Comparison of ENCODE assay signal across 9 cellular contexts in the genomic region with DNA sequence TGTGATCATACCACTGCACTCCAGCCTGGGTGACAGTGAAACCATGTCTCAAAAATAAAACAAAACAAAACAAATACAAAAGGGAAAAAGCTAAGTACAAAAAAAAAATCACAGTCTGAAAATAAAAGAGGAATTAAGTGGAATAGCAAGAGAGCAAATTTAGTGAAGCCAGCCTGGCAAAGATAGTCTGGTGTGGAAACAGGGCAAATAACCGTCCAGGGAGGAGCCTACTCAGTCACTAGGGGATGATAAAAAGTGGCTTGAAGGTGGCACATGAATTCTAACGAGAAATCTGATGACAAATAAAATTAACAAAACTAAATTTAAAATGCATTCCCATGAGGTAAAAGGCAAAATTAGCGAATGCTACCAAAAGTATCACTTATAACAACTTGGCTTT. TPM values are rescaled to one million over a fixed set of nuclear protein-coding genes. Genes with fewer than 3 reads are reported as not detected.
"Had no signal": no experiment of that assay in that cellular context is flagged by ENCODE, and none has a peak within 500 bp of the region (broad histone marks: within the 10 kb centered on the region; RNA-seq: fewer than 3 reads in every experiment).

No MANE protein-coding gene starts in this region.

- H3K36me3 Mint-ChIP-seq: activated naive CD4-positive, alpha-beta T cell treated with anti-CD3 and anti-CD28 coated beads, Interleukin-2, amount 50 U/mL, for 24 hours had no signal

- H3K9me3 ChIP-seq: right atrium auricular region, suprapubic skin had no signal

- H3K4me3 Mint-ChIP-seq: activated naive CD4-positive, alpha-beta T cell treated with anti-CD3 and anti-CD28 coated beads, Interleukin-2, amount 50 U/mL, for 24 hours; T-helper 1 cell treated with Interleukin-12 subunit alpha and Interleukin-12 subunit beta and Interleukin-4 antibody, amounts not matched to agents 30 μg/mL and 1 μg/mL, for 36 hours had no signal

- H3K27ac ChIP-seq: right atrium auricular region, suprapubic skin had no signal

- DNase-seq: activated CD4-positive, alpha-beta T cell treated with anti-CD3 and anti-CD28 coated beads for 4 hours; amygdala; midbrain; stimulated activated naive CD4-positive, alpha-beta T cell had no signal

- H3K9me3 Mint-ChIP-seq: activated T-helper 2 cell treated with anti-CD3 and anti-CD28 coated beads, Interferon-gamma antibody, Interleukin-2, Interleukin-4, amounts not matched to agents 10 μg/mL and 5 μg/mL and 100 μg/mL, durations not matched to agents 14 hours and 24 hours and 36 hours; T-helper 1 cell treated with Interleukin-12 subunit alpha and Interleukin-12 subunit beta and Interleukin-4 antibody, amounts not matched to agents 30 μg/mL and 1 μg/mL, for 36 hours had no signal

- H3K36me3 ChIP-seq: right atrium auricular region, suprapubic skin had no signal

- H3K4me3 ChIP-seq: right atrium auricular region, suprapubic skin had no signal

- H3K4me1 Mint-ChIP-seq: activated naive CD4-positive, alpha-beta T cell treated with anti-CD3 and anti-CD28 coated beads, Interleukin-2, amount 50 U/mL, for 24 hours had no signal

- H3K27me3 ChIP-seq: right atrium auricular region, suprapubic skin had no signal

- H3K27ac Mint-ChIP-seq: activated naive CD4-positive, alpha-beta T cell treated with anti-CD3 and anti-CD28 coated beads, Interleukin-2, amount 50 U/mL, for 24 hours; activated T-helper 2 cell treated with anti-CD3 and anti-CD28 coated beads, Interferon-gamma antibody, Interleukin-2, Interleukin-4, amounts not matched to agents 10 μg/mL and 5 μg/mL and 100 μg/mL, durations not matched to agents 14 hours and 24 hours and 36 hours; T-helper 1 cell treated with Interleukin-12 subunit alpha and Interleukin-12 subunit beta and Interleukin-4 antibody, amounts not matched to agents 30 μg/mL and 1 μg/mL, for 36 hours had no signal

RNA-seq across cellular contexts. Expression of a gene that starts 8.2 kb away (rescaled TPM):
- total RNA-seq: activated T-helper 2 cell treated with anti-CD3 and anti-CD28 coated beads, Interferon-gamma antibody, Interleukin-2, Interleukin-4, amounts not matched to agents 10 μg/mL and 5 μg/mL and 100 μg/mL, durations not matched to agents 14 hours and 24 hours and 36 hours had no signal
